ENCODE assay signal across 1 cellular context in the genomic region with DNA sequence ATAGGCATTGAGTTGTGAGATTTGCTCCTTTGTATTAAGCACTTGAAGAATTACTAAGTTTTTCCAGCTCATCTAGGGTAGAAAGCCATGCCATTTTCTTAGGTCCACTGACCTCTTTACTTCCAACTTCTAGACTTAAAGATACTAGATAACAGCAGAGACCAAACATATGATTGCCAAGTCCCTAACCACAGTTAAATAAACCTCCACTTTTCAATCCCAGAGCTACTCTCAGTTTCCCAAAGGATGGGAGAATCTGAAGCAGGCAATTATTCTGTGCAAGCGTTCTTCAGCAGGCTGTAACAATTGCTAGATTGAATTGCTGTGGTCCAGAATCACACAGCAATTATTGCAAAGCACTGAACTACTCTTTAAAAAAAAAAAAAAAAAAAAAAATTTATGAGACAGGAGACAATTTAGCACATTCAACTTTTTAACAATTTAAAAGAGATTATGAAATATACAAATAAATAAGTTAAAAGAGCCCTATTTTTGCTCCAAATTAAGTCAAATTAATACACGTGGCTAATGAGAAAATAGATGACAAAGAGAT.
TF ChIP-seq lines count a peak whose summit lies in the region.

No MANE protein-coding gene starts in this region.

TF ChIP-seq in GM12878, 131 proteins besides CTCF, POLR2A, EP300 and RAD21:
- TF ChIP-seq, protein P1, sequence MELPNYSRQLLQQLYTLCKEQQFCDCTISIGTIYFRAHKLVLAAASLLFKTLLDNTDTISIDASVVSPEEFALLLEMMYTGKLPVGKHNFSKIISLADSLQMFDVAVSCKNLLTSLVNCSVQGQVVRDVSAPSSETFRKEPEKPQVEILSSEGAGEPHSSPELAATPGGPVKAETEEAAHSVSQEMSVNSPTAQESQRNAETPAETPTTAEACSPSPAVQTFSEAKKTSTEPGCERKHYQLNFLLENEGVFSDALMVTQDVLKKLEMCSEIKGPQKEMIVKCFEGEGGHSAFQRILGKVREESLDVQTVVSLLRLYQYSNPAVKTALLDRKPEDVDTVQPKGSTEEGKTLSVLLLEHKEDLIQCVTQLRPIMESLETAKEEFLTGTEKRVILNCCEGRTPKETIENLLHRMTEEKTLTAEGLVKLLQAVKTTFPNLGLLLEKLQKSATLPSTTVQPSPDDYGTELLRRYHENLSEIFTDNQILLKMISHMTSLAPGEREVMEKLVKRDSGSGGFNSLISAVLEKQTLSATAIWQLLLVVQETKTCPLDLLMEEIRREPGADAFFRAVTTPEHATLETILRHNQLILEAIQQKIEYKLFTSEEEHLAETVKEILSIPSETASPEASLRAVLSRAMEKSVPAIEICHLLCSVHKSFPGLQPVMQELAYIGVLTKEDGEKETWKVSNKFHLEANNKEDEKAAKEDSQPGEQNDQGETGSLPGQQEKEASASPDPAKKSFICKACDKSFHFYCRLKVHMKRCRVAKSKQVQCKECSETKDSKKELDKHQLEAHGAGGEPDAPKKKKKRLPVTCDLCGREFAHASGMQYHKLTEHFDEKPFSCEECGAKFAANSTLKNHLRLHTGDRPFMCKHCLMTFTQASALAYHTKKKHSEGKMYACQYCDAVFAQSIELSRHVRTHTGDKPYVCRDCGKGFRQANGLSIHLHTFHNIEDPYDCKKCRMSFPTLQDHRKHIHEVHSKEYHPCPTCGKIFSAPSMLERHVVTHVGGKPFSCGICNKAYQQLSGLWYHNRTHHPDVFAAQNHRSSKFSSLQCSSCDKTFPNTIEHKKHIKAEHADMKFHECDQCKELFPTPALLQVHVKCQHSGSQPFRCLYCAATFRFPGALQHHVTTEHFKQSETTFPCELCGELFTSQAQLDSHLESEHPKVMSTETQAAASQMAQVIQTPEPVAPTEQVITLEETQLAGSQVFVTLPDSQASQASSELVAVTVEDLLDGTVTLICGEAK (IDR thresholded peaks at IDR 0.05; ENCODE audit: borderline replicate concordance): no peak
- TF ChIP-seq RFX5 (IDR thresholded peaks at IDR 0.05; ENCODE audit: low read depth, low read length) (no peak), HSF1 (IDR thresholded peaks at IDR 0.05; ENCODE audit: low read depth, low read length) (no peak), BMI1 (IDR thresholded peaks at IDR 0.05; ENCODE audit: borderline replicate concordance) (no peak), CBFB (IDR thresholded peaks at IDR 0.05; ENCODE audit: low read depth) (no peak), POLR2AphosphoS2 (IDR thresholded peaks at IDR 0.05; ENCODE audit: low read depth, low read length) (no peak), ESRRA (IDR thresholded peaks at IDR 0.05; ENCODE audit: low read length) (no peak), NR2F1 (conservative IDR thresholded peaks at IDR 0.05) (no peak), NR2C1 (IDR thresholded peaks at IDR 0.05) (no peak), RUNX3 (IDR thresholded peaks at IDR 0.05; ENCODE audit: low read length) (no peak), CEBPZ (IDR thresholded peaks at IDR 0.05; ENCODE audit: low read depth, low read length) (no peak), HDAC6 (IDR thresholded peaks at IDR 0.05; ENCODE audit: unreplicated experiment) (no peak)
TF ChIP-seq in GM12878: peak in this region for 0.
